ENCODE assay signal across 14 cellular contexts in genomic region chr4:164606478-164606877, GRCh38.
DNase-seq lines count a peak whose midpoint lies in the region; ATAC-seq and TF ChIP-seq lines count a peak whose summit lies in the region.
"Had no signal": no experiment of that assay in that cellular context is flagged by ENCODE, and none has a peak within 500 bp of the region (broad histone marks: within the 10 kb centered on the region; RNA-seq: fewer than 3 reads in every experiment).

No MANE protein-coding gene starts in this region.

- no peaks in the 10 kb centered on the region for H3K4me1 Mint-ChIP-seq in activated T-helper 2 cell treated with anti-CD3 and anti-CD28 coated beads, Interferon-gamma antibody, Interleukin-2, Interleukin-4, amounts not matched to agents 10 μg/mL and 5 μg/mL and 100 μg/mL, durations not matched to agents 14 hours and 24 hours and 36 hours (ENCODE audit: low read depth)
- H3K4me1 Mint-ChIP-seq: nephron progenitor cell had no signal

- no peaks in the 10 kb centered on the region for H3K27me3 ChIP-seq in stomach
- H3K27me3 ChIP-seq: adrenal gland had no signal

- no peak overlapping the region for H3K27ac Mint-ChIP-seq in activated T-helper 2 cell treated with anti-CD3 and anti-CD28 coated beads, Interferon-gamma antibody, Interleukin-2, Interleukin-4, amounts not matched to agents 10 μg/mL and 5 μg/mL and 100 μg/mL, durations not matched to agents 14 hours and 24 hours and 36 hours
- H3K27ac Mint-ChIP-seq: nephron progenitor cell had no signal

- intact Hi-C loops in activated T-helper 2 cell treated with anti-CD3 and anti-CD28 coated beads, Interferon-gamma antibody, Interleukin-2, Interleukin-4, amounts not matched to agents 10 μg/mL and 5 μg/mL and 100 μg/mL, durations not matched to agents 14 hours and 24 hours and 36 hours (cut with micrococcal nuclease), result no loop called here
- intact Hi-C loops in stomach (cut with DNase I; ENCODE audit: low total_unique reads), result no loop called here

- DNase-seq in GM13977 (ENCODE audit: low spot score), result peak; percentile 11
- no peak for DNase-seq in activated T-helper 2 cell treated with anti-CD3 and anti-CD28 coated beads, Interferon-gamma antibody, Interleukin-2, Interleukin-4, amounts not matched to agents 10 μg/mL and 5 μg/mL and 100 μg/mL, durations not matched to agents 14 hours and 24 hours and 36 hours (ENCODE audit: low spot score)
- no peak for DNase-seq in amygdala (lab: John Stamatoyannopoulos, UW)
- no peak for DNase-seq in stomach
- no peak for DNase-seq in putamen (ENCODE audit: low spot score)
- DNase-seq: adrenal gland; dermis blood vessel endothelial cell; foreskin melanocyte; nephron progenitor cell; stimulated activated CD8-positive, alpha-beta memory T cell treated with anti-CD3 and anti-CD28 coated beads, Interleukin-4, amount 100 ng/mL, for 48 hours had no signal

- TF ChIP-seq CTCF in GM13977 (IDR thresholded peaks at IDR 0.05; ENCODE audit: extremely low read depth, insufficient read depth, missing control alignments), result no peak
- TF ChIP-seq CTCF in stomach (IDR thresholded peaks at IDR 0.05), result no peak

- peak; percentile 82 for ATAC-seq in GM19438 (IDR thresholded peaks at IDR 0.05; ENCODE audit: low read depth, unreplicated experiment)
- peak; percentile 95 for ATAC-seq in HG02798 (IDR thresholded peaks at IDR 0.05; ENCODE audit: poor library complexity, unreplicated experiment)
- ATAC-seq in HG03442 (IDR thresholded peaks at IDR 0.05; ENCODE audit: unreplicated experiment), result peak; percentile 95
- ATAC-seq: HCT116 had no signal

- no peaks in the 10 kb centered on the region for H3K4me1 ChIP-seq in stomach
- H3K4me1 ChIP-seq: adrenal gland had no signal

- TF ChIP-seq EP300 in stomach (IDR thresholded peaks at IDR 0.05), result no peak

- in situ Hi-C loops in GM13977 (cut with MboI; ENCODE audit: low pct_unique_long_range_greater_than_20kb, low sequenced_read_pairs, unreplicated experiment), result no loop called here

- peaks cover 8% of the 10 kb centered on the region for H3K9me3 Mint-ChIP-seq in activated T-helper 2 cell treated with anti-CD3 and anti-CD28 coated beads, Interferon-gamma antibody, Interleukin-2, Interleukin-4, amounts not matched to agents 10 μg/mL and 5 μg/mL and 100 μg/mL, durations not matched to agents 14 hours and 24 hours and 36 hours

- H3K27me3 Mint-ChIP-seq in activated T-helper 2 cell treated with anti-CD3 and anti-CD28 coated beads, Interferon-gamma antibody, Interleukin-2, Interleukin-4, amounts not matched to agents 10 μg/mL and 5 μg/mL and 100 μg/mL, durations not matched to agents 14 hours and 24 hours and 36 hours (ENCODE audit: low read depth), result no peaks in the 10 kb centered on the region

- no peak overlapping the region for H3K4me3 ChIP-seq in stomach
- H3K4me3 ChIP-seq: adrenal gland had no signal

- no peak overlapping the region for H3K4me3 Mint-ChIP-seq in activated T-helper 2 cell treated with anti-CD3 and anti-CD28 coated beads, Interferon-gamma antibody, Interleukin-2, Interleukin-4, amounts not matched to agents 10 μg/mL and 5 μg/mL and 100 μg/mL, durations not matched to agents 14 hours and 24 hours and 36 hours (ENCODE audit: low read depth)
- H3K4me3 Mint-ChIP-seq: nephron progenitor cell had no signal

- no peaks in the 10 kb centered on the region for H3K36me3 ChIP-seq in stomach
- H3K36me3 ChIP-seq: adrenal gland had no signal

- H3K36me3 Mint-ChIP-seq in activated T-helper 2 cell treated with anti-CD3 and anti-CD28 coated beads, Interferon-gamma antibody, Interleukin-2, Interleukin-4, amounts not matched to agents 10 μg/mL and 5 μg/mL and 100 μg/mL, durations not matched to agents 14 hours and 24 hours and 36 hours (ENCODE audit: low read depth), result no peaks in the 10 kb centered on the region

- TF ChIP-seq POLR2A in stomach (IDR thresholded peaks at IDR 0.05), result no peak

- peaks cover 0 to 12% (median 9%) of the 10 kb centered on the region in 4 donors for H3K9me3 ChIP-seq in stomach
- H3K9me3 ChIP-seq: adrenal gland had no signal

- H3K27ac ChIP-seq in stomach, result no peak overlapping the region
- H3K27ac ChIP-seq: adrenal gland had no signal
